In the genomic region with DNA sequence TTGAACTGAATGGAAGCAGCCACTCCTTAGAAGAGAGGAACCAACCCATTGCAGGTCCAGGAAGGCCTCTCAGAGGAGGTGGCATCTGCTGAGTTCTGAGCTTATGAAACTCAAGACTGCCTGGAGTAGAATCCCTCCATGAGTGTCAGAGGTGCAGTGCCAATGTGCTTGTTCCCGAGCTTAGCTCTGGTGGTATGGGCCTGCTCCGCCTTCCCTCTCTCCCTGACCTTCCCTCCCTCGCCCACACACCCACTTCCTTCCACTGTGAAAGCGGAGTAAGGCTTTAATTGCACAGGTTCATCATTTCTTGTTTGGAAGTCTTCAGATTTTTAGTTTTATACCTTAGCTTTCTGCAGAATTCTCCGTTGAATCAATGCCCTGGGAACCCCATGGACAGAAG, we compare ENCODE assay signal across 20 cellular contexts.
A peak's percentile ranks its signal among the peaks of the same experiment; 100 is the strongest.
DNase-seq lines count a peak whose midpoint lies in the region; ATAC-seq, FAIRE-seq and TF ChIP-seq lines count a peak whose summit lies in the region.
"Had no signal": no experiment of that assay in that cellular context is flagged by ENCODE, and none has a peak within 500 bp of the region (broad histone marks: within the 10 kb centered on the region; RNA-seq: fewer than 3 reads in every experiment).

No MANE protein-coding gene starts in this region.

- no peaks in the 10 kb centered on the region for H3K27me3 ChIP-seq in breast epithelium
- no peaks in the 10 kb centered on the region for H3K27me3 ChIP-seq in endothelial cell of umbilical vein (ENCODE audit: control insufficient read depth in 2 of 2, insufficient read depth in 2 of 2, low read length in 2 of 2)
- no peaks in the 10 kb centered on the region for H3K27me3 ChIP-seq in parathyroid adenoma (ENCODE audit: control insufficient read depth, insufficient read depth, low read length)
- H3K27me3 ChIP-seq in transverse colon = no peaks in the 10 kb centered on the region

- no peak overlapping the region for H3K4me3 Mint-ChIP-seq in MCF 10A (ENCODE audit: unreplicated experiment)
- H3K4me3 Mint-ChIP-seq: neural crest cell had no signal

- H3K27ac Mint-ChIP-seq in MCF 10A (ENCODE audit: low read depth, unreplicated experiment) = no peak overlapping the region

- H3K4me1 Mint-ChIP-seq in MCF 10A (ENCODE audit: insufficient read depth, unreplicated experiment) = no peaks in the 10 kb centered on the region
- H3K4me1 Mint-ChIP-seq: neural crest cell had no signal

- H3K4me1 ChIP-seq in breast epithelium (peaks cover 2 to 19% of the 10 kb centered on the region in 2 donors), endothelial cell of umbilical vein (ENCODE audit: control insufficient read depth, extremely low read depth, insufficient read depth, low read length) (peaks cover 4% of the 10 kb centered on the region), parathyroid adenoma (peaks cover 49% of the 10 kb centered on the region), transverse colon (peaks cover 25 to 56% (median 34%) of the 10 kb centered on the region in 4 donors)

- peaks cover 5% of the 10 kb centered on the region for H3K9me3 Mint-ChIP-seq in MCF 10A (ENCODE audit: unreplicated experiment)
- H3K9me3 Mint-ChIP-seq: neural crest cell had no signal

- H3K9ac ChIP-seq in endothelial cell of umbilical vein (replicated peaks; ENCODE audit: extremely low read depth, insufficient read depth, low read length) = no peak overlapping the region
- H3K9ac ChIP-seq in parathyroid adenoma = no peak overlapping the region

- H3K27ac ChIP-seq in breast epithelium (peak overlapping the region; percentile 74 to 90), endothelial cell of umbilical vein (ENCODE audit: insufficient read depth, low read depth, low read length) (no peak overlapping the region), parathyroid adenoma (peak overlapping the region; percentile 50), transverse colon (peak overlapping the region; percentile 78 to 90 (median 86))

- CTCF ChIA-PET in MCF 10A (lab: Yijun Ruan, JAX) (interaction anchor here (0.8 kb wide), 1 partner anchor 21 kb away, joined by 3 read pairs; no protein-coding TSS in a partner anchor), endothelial cell of umbilical vein (lab: Charles Lee) (interaction anchor here (0.9 to 1.3 kb wide), 3 partner anchors 11 to 51 kb away, joined by 3 to 4 read pairs (median 3); no protein-coding TSS in a partner anchor)

- TF ChIP-seq CTCF in breast epithelium (IDR thresholded peaks at IDR 0.05) (no peak), MCF 10A (IDR thresholded peaks at IDR 0.05; ENCODE audit: unreplicated experiment) (no peak), endothelial cell of umbilical vein (IDR thresholded peaks at IDR 0.05; ENCODE audit: extremely low read depth in 1 of 2, insufficient read depth in 1 of 2, low read depth in 1 of 2, low read length in 2 of 2) (no peak), parathyroid adenoma (IDR thresholded peaks at IDR 0.05) (no peak), transverse colon (IDR thresholded peaks at IDR 0.05) (no peak)

- in situ Hi-C loops in transverse colon (cut with MboI; ENCODE audit: low pct_ligation_motif_present in 1 of 4, low pct_unique_long_range_greater_than_20kb in 1 of 4, low sequenced_read_pairs in 3 of 4) = no loop called here

- no peaks in the 10 kb centered on the region for H3K27me3 Mint-ChIP-seq in MCF 10A (ENCODE audit: insufficient read depth, unreplicated experiment)

- intact Hi-C loops in breast epithelium (cut with DNase I; ENCODE audit: low total_unique reads) (no loop called here), MCF 10A (cut with micrococcal nuclease) (no loop called here), endothelial cell of umbilical vein (cut with micrococcal nuclease) (no loop called here), transverse colon (cut with DNase I; ENCODE audit: low total_unique reads) (loop anchor here (10.0 kb wide), 1 partner anchor 46 kb away; no protein-coding TSS in a partner anchor)

- H2AFZ ChIP-seq in endothelial cell of umbilical vein (ENCODE audit: low read depth, low read length) (no peak overlapping the region), parathyroid adenoma (no peak overlapping the region)

- H3K36me3 ChIP-seq in breast epithelium (no peaks in the 10 kb centered on the region), endothelial cell of umbilical vein (ENCODE audit: control insufficient read depth in 2 of 2, extremely low read depth in 1 of 2, insufficient read depth in 2 of 2, low read length in 2 of 2) (no peaks in the 10 kb centered on the region), parathyroid adenoma (ENCODE audit: control insufficient read depth, insufficient read depth, low read length) (no peaks in the 10 kb centered on the region), transverse colon (no peaks in the 10 kb centered on the region)

- TF ChIP-seq EP300 in transverse colon (IDR thresholded peaks at IDR 0.05; ENCODE audit: low read depth) = no peak

- ATAC-seq in HG03442 (IDR thresholded peaks at IDR 0.05; ENCODE audit: unreplicated experiment) (no peak), HG02571 (IDR thresholded peaks at IDR 0.05; ENCODE audit: unreplicated experiment) (no peak)

- H3K4me3 ChIP-seq in breast epithelium (no peak overlapping the region), endothelial cell of umbilical vein (replicated peaks in 1 of 3; ENCODE audit: insufficient read depth in 1 of 3, low read depth in 1 of 3, low read length in 3 of 3) (no peak overlapping the region), parathyroid adenoma (ENCODE audit: low read depth, low read length) (no peak overlapping the region), transverse colon (no peak overlapping the region)
- H3K4me3 ChIP-seq: A549 had no signal

- WGBS in transverse colon (ENCODE audit: low coverage in 1 of 2), 2 donors = 68% methylated on average over 5 of the region's 5 CpGs; no CpG with 5 or more reads in 1 of the 2 donors

- H3K9me3 ChIP-seq in breast epithelium = no peaks in the 10 kb centered on the region
- H3K9me3 ChIP-seq in endothelial cell of umbilical vein (replicated peaks; ENCODE audit: control insufficient read depth, insufficient read depth, low read length) = no peaks in the 10 kb centered on the region
- no peaks in the 10 kb centered on the region for H3K9me3 ChIP-seq in parathyroid adenoma (ENCODE audit: control insufficient read depth, low read length)
- H3K9me3 ChIP-seq in transverse colon = no peaks in the 10 kb centered on the region

- H3K79me2 ChIP-seq in endothelial cell of umbilical vein (ENCODE audit: control insufficient read depth, insufficient read depth, low read length) (no peaks in the 10 kb centered on the region), parathyroid adenoma (no peaks in the 10 kb centered on the region)

- POLR2A ChIA-PET in MCF 10A (lab: Yijun Ruan, JAX) = no interaction called here
- POLR2A ChIA-PET in endothelial cell of umbilical vein (lab: Charles Lee) = no interaction called here

- FAIRE-seq in endothelial cell of umbilical vein (lab: Jason Lieb, UNC) = peak; percentile 60
- FAIRE-seq in HTR-8/SVneo (lab: Jason Lieb, UNC) = no peak
- FAIRE-seq: A549, D721Med, urothelium cell line had no signal

- no peaks in the 10 kb centered on the region for H3K9me1 ChIP-seq in endothelial cell of umbilical vein (replicated peaks; ENCODE audit: control insufficient read depth, extremely low read depth, insufficient read depth, low read length)

- no peak for DNase-seq in breast epithelium (ENCODE audit: low spot score in 2 of 2)
- DNase-seq in MCF 10A (ENCODE audit: unreplicated experiment) = no peak
- no peak for DNase-seq in endothelial cell of umbilical vein (ENCODE audit: low read depth, low spot score)
- no peak for DNase-seq in transverse colon
- DNase-seq in HTR-8/SVneo (ENCODE audit: insufficient read length, low spot score) = no peak
- DNase-seq: activated CD4-positive, alpha-beta T cell treated with anti-CD3 and anti-CD28 coated beads for 48 hours; activated gamma-delta T cell treated with Interleukin-2 at 50 U/mL for 16 hours; C1 segment of cervical spinal cord; GOT3; mesendoderm; NCI-H1417; NCI-H2171 treated with DMSO at 0.1 percent for 48 hours; stimulated activated CD4-positive, alpha-beta T cell treated with anti-CD3 and anti-CD28 coated beads, Interleukin-15, amount 100 ng/mL, for 24 hours had no signal

- H3K4me2 ChIP-seq in endothelial cell of umbilical vein (ENCODE audit: insufficient read depth, low read length) (no peak overlapping the region), parathyroid adenoma (ENCODE audit: low read length) (no peak overlapping the region)
- H3K4me2 ChIP-seq: A549 had no signal

- H4K20me1 ChIP-seq in endothelial cell of umbilical vein (replicated peaks; ENCODE audit: control insufficient read depth, extremely low read depth, insufficient read depth, low read length) = no peaks in the 10 kb centered on the region

- H3K36me3 Mint-ChIP-seq in MCF 10A (ENCODE audit: insufficient read depth, unreplicated experiment) = no peaks in the 10 kb centered on the region

- BruUV-seq in MCF 10A (replicated peaks; lab: Mats Ljungman, UMichigan) (no TSS peak), endothelial cell of umbilical vein (replicated peaks; lab: Mats Ljungman, UMichigan) (no TSS peak)

- TF ChIP-seq POLR2A in breast epithelium (IDR thresholded peaks at IDR 0.05) (no peak), endothelial cell of umbilical vein (IDR thresholded peaks at IDR 0.05; ENCODE audit: low read depth, low read length) (no peak), transverse colon (IDR thresholded peaks at IDR 0.05) (no peak)

- dilution Hi-C loops in endothelial cell of umbilical vein (cut with MboI; ENCODE audit: extremely low pct_ligation_motif_present, low sequenced_read_pairs) = no loop called here

TF ChIP-seq in endothelial cell of umbilical vein, 7 proteins besides CTCF, POLR2A, EP300 and RAD21:
- TF ChIP-seq POLR2AphosphoS5 (IDR thresholded peaks at IDR 0.05; ENCODE audit: insufficient read depth, low read depth, low read length) = no peak
